ENCODE assay signal across 1 cellular context in genomic region chr21:44708866-44709425, GRCh38.
TF ChIP-seq lines count a peak whose summit lies in the region.

No MANE protein-coding gene starts in this region.

TF ChIP-seq in HEK293, 187 proteins besides CTCF, POLR2A, EP300 and RAD21 (continued from another document):
- TF ChIP-seq TSHZ1 (tag by site-specific recombination; IDR thresholded peaks at IDR 0.05; ENCODE audit: borderline replicate concordance) (no peak), ZNF677 (tag by site-specific recombination; IDR thresholded peaks at IDR 0.05) (no peak), HOXA7 (CRISPR knock-in tag; IDR thresholded peaks at IDR 0.05; ENCODE audit: borderline replicate concordance) (no peak), ZNF639 (tag by site-specific recombination; IDR thresholded peaks at IDR 0.05) (no peak)
